8 cellular contexts compared by ENCODE assay signal in the genomic region with DNA sequence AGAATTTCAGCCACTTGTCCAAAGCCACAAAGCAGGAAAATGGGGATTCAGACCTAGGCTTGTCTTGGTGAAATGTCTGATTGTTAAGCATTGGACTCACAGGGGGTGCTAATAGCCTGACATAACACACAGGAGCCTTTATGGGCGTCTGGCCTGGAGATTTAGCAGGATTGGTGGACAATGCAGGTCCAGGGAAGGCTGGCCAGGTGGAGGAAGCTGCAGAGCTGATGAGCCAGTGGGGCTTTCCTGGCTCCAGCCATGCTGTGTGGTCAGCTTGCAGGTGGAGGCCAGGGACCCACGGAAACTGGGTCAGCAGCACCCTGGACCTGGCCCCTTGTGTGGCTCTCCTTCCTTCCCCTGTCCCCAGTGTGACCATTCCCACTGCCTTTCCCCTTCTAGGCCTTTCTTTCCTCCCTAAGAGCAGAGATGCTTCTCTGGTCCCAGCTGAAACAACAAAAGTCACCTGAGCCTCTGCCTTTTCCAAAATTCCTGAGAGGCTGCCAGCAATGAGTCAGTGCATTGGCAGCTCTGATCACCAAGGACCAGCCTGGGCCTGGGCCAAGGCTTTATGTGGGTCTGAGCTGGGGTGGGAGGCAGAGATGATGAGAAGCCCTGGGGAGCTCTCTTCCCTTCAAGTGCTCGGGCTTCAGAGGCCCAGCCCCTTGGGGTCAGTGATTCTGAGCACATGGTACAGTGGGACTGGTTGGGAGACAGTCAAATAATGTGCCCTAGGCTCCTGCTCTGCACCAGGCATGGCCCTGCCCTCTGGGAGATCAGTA.
DNase-seq lines count a peak whose midpoint lies in the region; ATAC-seq, FAIRE-seq and TF ChIP-seq lines count a peak whose summit lies in the region.
"Had no signal": no experiment of that assay in that cellular context is flagged by ENCODE, and none has a peak within 500 bp of the region (broad histone marks: within the 10 kb centered on the region; RNA-seq: fewer than 3 reads in every experiment).

No MANE protein-coding gene starts in this region.

- TF ChIP-seq CTCF in IMR-90 (conservative IDR thresholded peaks at IDR 0.05; ENCODE audit: low read depth, low read length), result 0 out of 2 replicates have a peak, but pooled peaks have one; percentile 10
- TF ChIP-seq CTCF in ascending aorta (IDR thresholded peaks at IDR 0.05), result no peak
- no peak for TF ChIP-seq CTCF in testis (IDR thresholded peaks at IDR 0.05)
- TF ChIP-seq CTCF in kidney (IDR thresholded peaks at IDR 0.05; ENCODE audit: borderline replicate concordance, extremely low read depth, insufficient read depth), result no peak

- peak overlapping the region; percentile 53 for H4K5ac ChIP-seq in IMR-90 (ENCODE audit: low read depth, low read length)

- H3K4me2 ChIP-seq in IMR-90 (ENCODE audit: low read depth, low read length), result no peak overlapping the region

- H3K9me3 ChIP-seq in IMR-90 (ENCODE audit: control insufficient read depth, insufficient read depth, low read length) (no peaks in the 10 kb centered on the region), ascending aorta (no peaks in the 10 kb centered on the region), testis (no peaks in the 10 kb centered on the region), kidney (ENCODE audit: control insufficient read depth in 1 of 2, low read length in 2 of 2) (no peaks in the 10 kb centered on the region)

- peak overlapping the region; percentile 86 for H4K91ac ChIP-seq in IMR-90 (ENCODE audit: insufficient read depth, low read depth, low read length)

- peak; percentile 5; the same call in 1 of the 2 replicates for TF ChIP-seq RAD21 in IMR-90 (IDR thresholded peaks at IDR 0.05; ENCODE audit: low read length)

- POLR2A ChIA-PET in IMR-90 (lab: Charles Lee; ENCODE audit: unreplicated experiment), result no interaction called here

- peak; percentile 95 for DNase-seq in IMR-90
- DNase-seq in ascending aorta (ENCODE audit: low spot score in 2 of 2), result peak in 1 of 2 donors; percentile 81
- peak; percentile 45 for DNase-seq in iPS-NIHi7 (ENCODE audit: extremely low spot score)
- DNase-seq in testis, result peak; percentile 55
- no peak for DNase-seq in kidney
- no peak for DNase-seq in NCI-H748 treated with DMSO at 0.1 percent for 48 hours (lab: John Stamatoyannopoulos, UW)
- DNase-seq: GOT3 had no signal

- H3K9ac ChIP-seq in IMR-90 (ENCODE audit: low read depth, low read length) (no peak overlapping the region), kidney (ENCODE audit: low read length in 2 of 2) (no peak overlapping the region)

- WGBS in IMR-90 (ENCODE audit: extremely low coverage in 2 of 2, insufficient read length in 1 of 2), 2 experiments, result no CpG with 5 or more reads among the region's 3 CpGs
- 54 to 66% methylated on average over 3 of the region's 3 CpGs for WGBS in testis, 2 donors

- FAIRE-seq in kidney (lab: Jason Lieb, UNC), result no peak

- peak overlapping the region; percentile 86 for H3K4ac ChIP-seq in IMR-90 (ENCODE audit: low read depth, low read length)

- peak overlapping the region; percentile 62 for H2AFZ ChIP-seq in IMR-90 (replicated peaks; ENCODE audit: low read length, poor library complexity)

- H3K18ac ChIP-seq in IMR-90 (ENCODE audit: low read depth, low read length), result peak overlapping the region; percentile 61

- TF ChIP-seq POLR2A in IMR-90 (IDR thresholded peaks at IDR 0.05; ENCODE audit: low read depth, low read length) (no peak), testis (IDR thresholded peaks at IDR 0.05) (no peak)

- ATAC-seq in IMR-90 (ENCODE audit: low read depth) (peak; percentile 62), GM19463 (IDR thresholded peaks at IDR 0.05; ENCODE audit: unreplicated experiment) (no peak)

- H3K4me3 ChIP-seq in IMR-90 (ENCODE audit: insufficient read depth, low read depth, low read length), result no peak overlapping the region
- H3K4me3 ChIP-seq in ascending aorta, result no peak overlapping the region
- no peak overlapping the region for H3K4me3 ChIP-seq in testis
- no peak overlapping the region for H3K4me3 ChIP-seq in kidney (ENCODE audit: low read length in 2 of 2)

- H2BK20ac ChIP-seq in IMR-90 (ENCODE audit: low read depth, low read length), result peak overlapping the region; percentile 94

- peak overlapping the region; percentile 49 to 85 for H4K8ac ChIP-seq in IMR-90 (ENCODE audit: low read depth in 2 of 2, low read length in 2 of 2)

- peak overlapping the region; percentile 76 for H3K23ac ChIP-seq in IMR-90 (ENCODE audit: low read depth, low read length)

- peak overlapping the region; percentile 92 for H2AK5ac ChIP-seq in IMR-90 (ENCODE audit: low read depth, low read length)

- H4K20me1 ChIP-seq in IMR-90 (ENCODE audit: insufficient read depth, low read length), result no peaks in the 10 kb centered on the region

- peak overlapping the region; percentile 21; the same call in 1 of the 2 replicates for H3K56ac ChIP-seq in IMR-90 (ENCODE audit: extremely low read depth, insufficient read depth, low read length)

- intact Hi-C loops in IMR-90 (cut with micrococcal nuclease) (loop anchor here (5.0 kb wide), 2 partner anchors 57 to 282 kb away; no protein-coding TSS in a partner anchor), ascending aorta (cut with DNase I) (loop anchor here (5.0 kb wide), 5 partner anchors 57 to 457 kb away; partner anchors contain the start of genes ME3 and PRSS23), testis (cut with DNase I; ENCODE audit: low total_unique reads) (loop anchor here (5.0 kb wide), 2 partner anchors 157 to 357 kb away; no protein-coding TSS in a partner anchor), kidney (cut with DNase I) (loop anchor here (5.0 to 10.0 kb wide), 2 partner anchors 135 to 357 kb away; no protein-coding TSS in a partner anchor)

- H3K36me3 ChIP-seq in IMR-90 (ENCODE audit: control insufficient read depth, insufficient read depth, low read length) (no peaks in the 10 kb centered on the region), ascending aorta (no peaks in the 10 kb centered on the region), testis (ENCODE audit: low read depth, missing control alignments) (no peaks in the 10 kb centered on the region), kidney (ENCODE audit: control insufficient read depth in 1 of 2, insufficient read depth in 2 of 2, low read length in 2 of 2) (no peaks in the 10 kb centered on the region)

- peaks cover 0 to 4% of the 10 kb centered on the region in 2 experiments; a peak in 1 of 4 replicates for H3K79me1 ChIP-seq in IMR-90 (ENCODE audit: low read depth in 1 of 2, low read length in 2 of 2)

- H2BK120ac ChIP-seq in IMR-90 (ENCODE audit: low read depth, low read length), result peak overlapping the region; percentile 96

- H3K27ac ChIP-seq in IMR-90 (ENCODE audit: insufficient read depth, low read length), result no peak overlapping the region
- H3K27ac ChIP-seq in ascending aorta, result peak overlapping the region; percentile 49 to 53
- H3K27ac ChIP-seq in testis, result peak overlapping the region; percentile 44 to 60
- no peak overlapping the region for H3K27ac ChIP-seq in kidney (ENCODE audit: low read depth in 2 of 2, low read length in 2 of 2)

- in situ Hi-C loops in IMR-90 (cut with MboI; ENCODE audit: low sequenced_read_pairs), result loop anchor here (5.0 kb wide), 3 partner anchors 147 to 457 kb away; no protein-coding TSS in a partner anchor

- H3K9me1 ChIP-seq in IMR-90 (ENCODE audit: insufficient read depth, low read length), result peaks cover 29% of the 10 kb centered on the region

- dilution Hi-C loops in IMR-90 (cut with HindIII; ENCODE audit: low sequenced_read_pairs, unreplicated experiment), result no loop called here

- H3K4me1 ChIP-seq in IMR-90 (ENCODE audit: control insufficient read depth, insufficient read depth, low read length), result peaks cover 22% of the 10 kb centered on the region
- peaks cover 9 to 22% of the 10 kb centered on the region in 2 donors for H3K4me1 ChIP-seq in ascending aorta
- peaks cover 20% of the 10 kb centered on the region for H3K4me1 ChIP-seq in testis
- H3K4me1 ChIP-seq in kidney (ENCODE audit: control insufficient read depth in 1 of 2, insufficient read depth in 1 of 2, low read depth in 1 of 2, low read length in 2 of 2), result peaks cover 0 to 2% of the 10 kb centered on the region in 2 donors

- H2BK15ac ChIP-seq in IMR-90 (ENCODE audit: low read depth, low read length), result peak overlapping the region; percentile 97

- peak overlapping the region; percentile 30 for H2BK5ac ChIP-seq in IMR-90 (ENCODE audit: low read depth, low read length, poor library complexity, severe bottlenecking)

- peak overlapping the region; percentile 85 for H3K14ac ChIP-seq in IMR-90 (replicated peaks; ENCODE audit: low read depth, low read length)

- CTCF ChIA-PET in IMR-90 (lab: Yijun Ruan, JAX), result interaction anchor here (0.7 kb wide), 2 partner anchors 11 to 232 kb away, joined by 3 to 4 read pairs; no protein-coding TSS in a partner anchor

- peak overlapping the region; percentile 88 for H2AK9ac ChIP-seq in IMR-90 (replicated peaks; ENCODE audit: low read depth, low read length, poor library complexity)

- no TSS peak for BruUV-seq in IMR-90 (replicated peaks; lab: Mats Ljungman, UMichigan)

- H3K27me3 ChIP-seq in IMR-90 (ENCODE audit: control insufficient read depth, insufficient read depth, low read length) (no peaks in the 10 kb centered on the region), ascending aorta (no peaks in the 10 kb centered on the region), testis (no peaks in the 10 kb centered on the region)

TF ChIP-seq in IMR-90, 13 proteins besides CTCF, POLR2A, EP300 and RAD21:
- TF ChIP-seq BHLHE40 (IDR thresholded peaks at IDR 0.05; ENCODE audit: low read depth, low read length), result peak; percentile 74; the same call in 1 of the 2 replicates
- TF ChIP-seq FOS (IDR thresholded peaks at IDR 0.05; ENCODE audit: low read depth, low read length), result 0 out of 2 replicates have a peak, but pooled peaks have one; percentile 28
- TF ChIP-seq NFE2L2 (IDR thresholded peaks at IDR 0.05; ENCODE audit: low read depth, low read length), result no peak
- TF ChIP-seq CEBPB (IDR thresholded peaks at IDR 0.05; ENCODE audit: low read depth, low read length), result no peak

Comparison
In these comparisons a context has a peak if more than half of its experiments do, and no peak if none do; other contexts are left out.
1. DNase-seq: peak in IMR-90 (single experiment), iPS-NIHi7 (single experiment) and testis (single experiment); none in kidney (single experiment) and NCI-H748 treated with DMSO at 0.1 percent for 48 hours (single experiment).
2. H3K27ac ChIP-seq: peak in ascending aorta (2 of 2) and testis (2 of 2); none in IMR-90 (single experiment) and kidney (0 of 2).